ENCODE assay signal across 11 cellular contexts in genomic region chr13:24459234-24459633, GRCh38. TPM values are rescaled to one million over a fixed set of nuclear protein-coding genes. Genes with fewer than 3 reads are reported as not detected.
DNase-seq lines count a peak whose midpoint lies in the region; ATAC-seq and TF ChIP-seq lines count a peak whose summit lies in the region.
"Had no signal": no experiment of that assay in that cellular context is flagged by ENCODE, and none has a peak within 500 bp of the region (broad histone marks: within the 10 kb centered on the region; RNA-seq: fewer than 3 reads in every experiment).

No MANE protein-coding gene starts in this region.

- no peak overlapping the region for H3K9ac ChIP-seq in DND-41 (ENCODE audit: low read depth, low read length)

- no peaks in the 10 kb centered on the region for H4K20me1 ChIP-seq in DND-41 (ENCODE audit: insufficient read depth, low read length)

- no peak for TF ChIP-seq CTCF in DND-41 (IDR thresholded peaks at IDR 0.05; ENCODE audit: borderline replicate concordance, extremely low read depth, low read length, poor library complexity, severe bottlenecking)
- no peak for TF ChIP-seq CTCF in fibroblast of villous mesenchyme (IDR thresholded peaks at IDR 0.05; ENCODE audit: insufficient read depth, low read depth, low read length)
- TF ChIP-seq CTCF in upper lobe of left lung (IDR thresholded peaks at IDR 0.05): no peak

- no peaks in the 10 kb centered on the region for H3K9me3 ChIP-seq in DND-41 (ENCODE audit: insufficient read depth, low read length, severe bottlenecking)
- H3K9me3 ChIP-seq in upper lobe of left lung: no peaks in the 10 kb centered on the region
- H3K9me3 ChIP-seq: spleen had no signal

- H3K36me3 ChIP-seq in DND-41 (ENCODE audit: insufficient read depth, low read length): peaks cover 67% of the 10 kb centered on the region
- H3K36me3 ChIP-seq in upper lobe of left lung: peaks cover 18 to 75% (median 48%) of the 10 kb centered on the region in 4 donors

- DNase-seq in DND-41: no peak
- peak; percentile 28 for DNase-seq in GM19238 (ENCODE audit: insufficient read length, low spot score)
- DNase-seq in OCI-M1 (lab: John Stamatoyannopoulos, UW): peak; percentile 57
- DNase-seq in fibroblast of villous mesenchyme (ENCODE audit: low read depth): peak; percentile 71
- DNase-seq in hypothalamus (lab: John Stamatoyannopoulos, UW): no peak
- no peak for DNase-seq in posterior cingulate gyrus
- no peak for DNase-seq in upper lobe of left lung
- no peak for DNase-seq in AML-193 (lab: John Stamatoyannopoulos, UW)
- DNase-seq: activated effector memory CD4-positive, alpha-beta T cell treated with anti-CD3 and anti-CD28 coated beads, Interleukin-2, amount 50 U/mL, for 16 hours; PC-3; spleen had no signal

- WGBS in upper lobe of left lung, 2 donors: 37 to 44% methylated on average over 2 of the region's 2 CpGs

- no peak overlapping the region for H3K27ac ChIP-seq in DND-41 (ENCODE audit: low read length)
- H3K27ac ChIP-seq in upper lobe of left lung: no peak overlapping the region

- intact Hi-C loops in posterior cingulate gyrus (cut with DNase I): no loop called here

- no peaks in the 10 kb centered on the region for H3K79me2 ChIP-seq in DND-41 (ENCODE audit: insufficient read depth, low read length)

- ATAC-seq in DND-41 (ENCODE audit: insufficient read depth, low read depth) (peak; percentile 63; the same call in 2 of the 3 replicates), upper lobe of left lung (ENCODE audit: low FRiP score in 2 of 2) (no peak)
- ATAC-seq: PC-3 had no signal

- no peak overlapping the region for H2AFZ ChIP-seq in DND-41 (ENCODE audit: low read depth, low read length)

- H3K4me3 ChIP-seq in DND-41 (ENCODE audit: low read depth in 1 of 2, low read length in 2 of 2) (no peak overlapping the region), fibroblast of villous mesenchyme (ENCODE audit: low read depth, low read length) (no peak overlapping the region), upper lobe of left lung (no peak overlapping the region)
- H3K4me3 ChIP-seq: spleen had no signal

- no peak for TF ChIP-seq EP300 in upper lobe of left lung (IDR thresholded peaks at IDR 0.05)

- H3K4me1 ChIP-seq in DND-41 (ENCODE audit: insufficient read depth, low read length) (no peaks in the 10 kb centered on the region), upper lobe of left lung (peaks cover 0 to 7% (median 0%) of the 10 kb centered on the region in 4 donors)

- H3K27me3 ChIP-seq in DND-41 (ENCODE audit: insufficient read depth, low read length, poor library complexity): no peaks in the 10 kb centered on the region
- no peaks in the 10 kb centered on the region for H3K27me3 ChIP-seq in upper lobe of left lung
- H3K27me3 ChIP-seq: spleen had no signal

- no peak overlapping the region for H3K4me2 ChIP-seq in DND-41 (ENCODE audit: insufficient read depth, low read length)

- no peak for TF ChIP-seq POLR2A in upper lobe of left lung (IDR thresholded peaks at IDR 0.05)

RNA-seq across cellular contexts. Expression of gene PARP4, which starts 53.3 kb away (rescaled TPM):
- total RNA-seq in fibroblast of villous mesenchyme (50.5 and 53.5 TPM in 2 replicates), upper lobe of left lung (10 to 100 TPM; 63.7 to 89.1 (median 83.5) TPM)

Comparison
In these comparisons a context has a peak if more than half of its experiments do, and no peak if none do; other contexts are left out.
1. DNase-seq: peak in GM19238 (single experiment), OCI-M1 (single experiment) and fibroblast of villous mesenchyme (single experiment); none in DND-41 (single experiment), hypothalamus (0 of 51), posterior cingulate gyrus (0 of 10), upper lobe of left lung (0 of 2) and AML-193 (0 of 2).